14 cellular contexts compared by ENCODE assay signal in the genomic region with DNA sequence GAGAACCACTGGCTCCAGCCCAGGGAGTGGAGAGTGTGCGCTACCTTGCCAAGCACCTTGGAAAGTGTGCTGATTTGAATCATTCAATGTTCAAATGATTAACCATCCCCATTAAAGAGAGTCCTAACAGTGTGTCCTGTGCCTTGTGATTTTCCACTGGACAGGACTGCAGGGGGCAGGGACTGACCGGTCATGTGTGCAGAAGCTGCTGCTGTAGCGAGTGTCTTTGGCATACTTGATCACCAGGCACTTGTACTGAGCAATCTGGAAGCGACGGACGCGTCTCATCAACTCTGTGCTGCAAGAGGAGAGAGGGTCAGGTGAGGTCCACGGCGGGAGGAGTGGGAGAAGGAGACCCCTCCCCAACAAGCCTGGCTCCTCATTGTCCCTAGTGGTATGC. TPM values are rescaled to one million over a fixed set of nuclear protein-coding genes. Genes with fewer than 3 reads are reported as not detected.
DNase-seq lines count a peak whose midpoint lies in the region; ATAC-seq and TF ChIP-seq lines count a peak whose summit lies in the region.
"Had no signal": no experiment of that assay in that cellular context is flagged by ENCODE, and none has a peak within 500 bp of the region (broad histone marks: within the 10 kb centered on the region; RNA-seq: fewer than 3 reads in every experiment).

No MANE protein-coding gene starts in this region.

- CTCF ChIA-PET in activated CD4-positive, alpha-beta T cell treated with anti-CD3 and anti-CD28 coated beads, Interleukin-2, amount 10 ng/mL, durations not matched to agents 7 days and 5 days (lab: Charles Lee): interaction anchor here (0.6 to 1.2 kb wide), 2 partner anchors 57 to 1083 kb away, joined by 4 read pairs; no protein-coding TSS in a partner anchor
- CTCF ChIA-PET in activated B cell treated with CpG ODN at 0.5 μM for 24 hours (lab: Charles Lee): no interaction called here

- H3K27ac ChIP-seq in stomach smooth muscle (ENCODE audit: low read length): peak overlapping the region; percentile 58

- H3K4me3 Mint-ChIP-seq in activated CD4-positive, alpha-beta T cell treated with anti-CD3 and anti-CD28 coated beads, Interleukin-2, amount 10 ng/mL, durations not matched to agents 7 days and 5 days: peak overlapping the region; percentile 78
- no peak overlapping the region for H3K4me3 Mint-ChIP-seq in activated B cell treated with CpG ODN at 0.5 μM for 24 hours
- H3K4me3 Mint-ChIP-seq in immature natural killer cell: peak overlapping the region in 3 of 5 donors; percentile 21 to 44 (median 30)
- H3K4me3 Mint-ChIP-seq: dendritic cell treated with granulocyte-macrophage colony-stimulating factor and Interleukin-4, amounts not matched to agents 40 ng/mL and 50 ng/mL, for 4 days had no signal

- peaks cover 37% of the 10 kb centered on the region for H3K36me3 Mint-ChIP-seq in activated CD4-positive, alpha-beta T cell treated with anti-CD3 and anti-CD28 coated beads, Interleukin-2, amount 10 ng/mL, durations not matched to agents 7 days and 5 days (ENCODE audit: low read depth)
- H3K36me3 Mint-ChIP-seq in activated B cell treated with CpG ODN at 0.5 μM for 24 hours (ENCODE audit: low read depth) (no peaks in the 10 kb centered on the region), immature natural killer cell (no peaks in the 10 kb centered on the region)

- no peak for DNase-seq in activated CD4-positive, alpha-beta T cell treated with anti-CD3 and anti-CD28 coated beads, Interleukin-2, amount 10 ng/mL, durations not matched to agents 7 days and 5 days
- no peak for DNase-seq in activated CD4-positive, alpha-beta T cell treated with anti-CD3 and anti-CD28 coated beads, Interleukin-2, amount 50 U/mL, for 1 hour
- DNase-seq in activated B cell treated with CpG ODN at 0.5 μM for 24 hours: no peak
- no peak for DNase-seq in immature natural killer cell
- DNase-seq in SHP77 (lab: John Stamatoyannopoulos, UW): no peak
- DNase-seq in stimulated activated CD4-positive, alpha-beta T cell treated with anti-CD3 and anti-CD28 coated beads, Interleukin-2, amount 100 ng/mL, for 48 hours: no peak
- no peak for DNase-seq in amniotic stem cell (lab: John Stamatoyannopoulos, UW)
- DNase-seq: activated T-cell treated with anti-CD3 and anti-CD28 coated beads, Interleukin-2, amount 50 U/mL, for 48 hours; stimulated activated CD4-positive, alpha-beta T cell treated with anti-CD3 and anti-CD28 coated beads, Interleukin-12 subunit alpha, Interleukin-12 subunit beta, amount 100 ng/mL, for 4 hours had no signal

- no peaks in the 10 kb centered on the region for H3K36me3 ChIP-seq in stomach smooth muscle (ENCODE audit: control insufficient read depth in 2 of 2, insufficient read depth in 2 of 2, low read length in 2 of 2)

- no peaks in the 10 kb centered on the region for H3K9me3 Mint-ChIP-seq in activated CD4-positive, alpha-beta T cell treated with anti-CD3 and anti-CD28 coated beads, Interleukin-2, amount 10 ng/mL, durations not matched to agents 7 days and 5 days
- H3K9me3 Mint-ChIP-seq in activated B cell treated with CpG ODN at 0.5 μM for 24 hours (no peaks in the 10 kb centered on the region), immature natural killer cell (no peaks in the 10 kb centered on the region)
- H3K9me3 Mint-ChIP-seq: dendritic cell treated with granulocyte-macrophage colony-stimulating factor and Interleukin-4, amounts not matched to agents 40 ng/mL and 50 ng/mL, for 4 days had no signal

- no peaks in the 10 kb centered on the region for H3K27me3 ChIP-seq in stomach smooth muscle (ENCODE audit: control insufficient read depth in 1 of 2, insufficient read depth in 2 of 2, low read length in 2 of 2)

- no peaks in the 10 kb centered on the region for H3K27me3 Mint-ChIP-seq in activated CD4-positive, alpha-beta T cell treated with anti-CD3 and anti-CD28 coated beads, Interleukin-2, amount 10 ng/mL, durations not matched to agents 7 days and 5 days
- H3K27me3 Mint-ChIP-seq in activated B cell treated with CpG ODN at 0.5 μM for 24 hours (no peaks in the 10 kb centered on the region), immature natural killer cell (ENCODE audit: low read depth in 3 of 3) (peaks cover 0 to 6% (median 0%) of the 10 kb centered on the region in 3 donors)
- H3K27me3 Mint-ChIP-seq: dendritic cell treated with granulocyte-macrophage colony-stimulating factor and Interleukin-4, amounts not matched to agents 40 ng/mL and 50 ng/mL, for 4 days had no signal

- peaks cover 57% of the 10 kb centered on the region for H3K4me1 Mint-ChIP-seq in activated CD4-positive, alpha-beta T cell treated with anti-CD3 and anti-CD28 coated beads, Interleukin-2, amount 10 ng/mL, durations not matched to agents 7 days and 5 days
- peaks cover 31% of the 10 kb centered on the region for H3K4me1 Mint-ChIP-seq in activated B cell treated with CpG ODN at 0.5 μM for 24 hours
- H3K4me1 Mint-ChIP-seq in immature natural killer cell: peaks cover 21 to 22% of the 10 kb centered on the region in 2 donors

- H3K27ac Mint-ChIP-seq in activated CD4-positive, alpha-beta T cell treated with anti-CD3 and anti-CD28 coated beads, Interleukin-2, amount 10 ng/mL, durations not matched to agents 7 days and 5 days: peak overlapping the region; percentile 72
- H3K27ac Mint-ChIP-seq in activated B cell treated with CpG ODN at 0.5 μM for 24 hours: peak overlapping the region; percentile 46
- H3K27ac Mint-ChIP-seq in immature natural killer cell: peak overlapping the region in 1 of 6 donors; percentile 16

- peak overlapping the region in 1 of 2 donors; percentile 60 for H3K4me3 ChIP-seq in stomach smooth muscle (ENCODE audit: low read length in 2 of 2)

- TF ChIP-seq CTCF in activated B cell treated with CpG ODN at 0.5 μM for 24 hours (IDR thresholded peaks at IDR 0.05): no peak

- POLR2A ChIA-PET in activated CD4-positive, alpha-beta T cell treated with anti-CD3 and anti-CD28 coated beads, Interleukin-2, amount 10 ng/mL, durations not matched to agents 7 days and 5 days (lab: Charles Lee): interaction anchor here (0.6 kb wide), 1 partner anchor 74 kb away, joined by 3 read pairs; no protein-coding TSS in a partner anchor
- POLR2A ChIA-PET in activated B cell treated with CpG ODN at 0.5 μM for 24 hours (lab: Charles Lee): interaction anchor here (2.4 to 33.1 kb wide), 3 partner anchors 9 to 44 kb away, joined by 7 to 2404 read pairs (median 42); a partner anchor contains a TSS

- peaks cover 56% of the 10 kb centered on the region for H3K4me1 ChIP-seq in stomach smooth muscle (ENCODE audit: control insufficient read depth, insufficient read depth, low read length)

- no peak for ATAC-seq in activated B cell treated with CpG ODN at 0.5 μM for 24 hours (ENCODE audit: low read depth)

- H3K9me3 ChIP-seq in stomach smooth muscle (ENCODE audit: control insufficient read depth in 2 of 2, low read length in 2 of 2): no peaks in the 10 kb centered on the region

- intact Hi-C loops in activated B cell treated with CpG ODN at 0.5 μM for 24 hours (cut with micrococcal nuclease): no loop called here

- peak overlapping the region in 1 of 2 donors; percentile 29 for H3K9ac ChIP-seq in stomach smooth muscle (ENCODE audit: low read length in 2 of 2)

RNA-seq across cellular contexts. Expression of a gene that starts 2.0 kb away (rescaled TPM):
- 100 to 1,000 TPM; 121 to 136 TPM for total RNA-seq in activated CD4-positive, alpha-beta T cell treated with anti-CD3 and anti-CD28 coated beads, Interleukin-2, amount 10 ng/mL, durations not matched to agents 7 days and 5 days
- total RNA-seq in activated B cell treated with CpG ODN at 0.5 μM for 24 hours: 3.8 TPM in 2 replicates
- polyA plus RNA-seq in immature natural killer cell: 10 to 100 TPM; 11.3 to 19.7 (median 13.1) TPM

RNA-seq across cellular contexts. Expression of a gene that starts 2.3 kb away (rescaled TPM):
- 10 to 100 TPM; 16.8 to 17.0 TPM for total RNA-seq in activated CD4-positive, alpha-beta T cell treated with anti-CD3 and anti-CD28 coated beads, Interleukin-2, amount 10 ng/mL, durations not matched to agents 7 days and 5 days
- total RNA-seq in activated B cell treated with CpG ODN at 0.5 μM for 24 hours: 11.2 and 15.4 TPM in 2 replicates
- polyA plus RNA-seq in immature natural killer cell: 1 to 10 TPM; 1.0 to 3.2 (median 1.2) TPM

RNA-seq across cellular contexts. Expression of a gene that starts 16.5 kb away (rescaled TPM):
- 10 to 100 TPM; 49.7 to 57.6 TPM for total RNA-seq in activated CD4-positive, alpha-beta T cell treated with anti-CD3 and anti-CD28 coated beads, Interleukin-2, amount 10 ng/mL, durations not matched to agents 7 days and 5 days
- total RNA-seq in activated B cell treated with CpG ODN at 0.5 μM for 24 hours: 636 and 647 TPM in 2 replicates
- 100 to 1,000 TPM; 113 to 230 (median 132) TPM for polyA plus RNA-seq in immature natural killer cell

RNA-seq across cellular contexts. Expression of a gene that starts 29.2 kb away (rescaled TPM):
- total RNA-seq in activated CD4-positive, alpha-beta T cell treated with anti-CD3 and anti-CD28 coated beads, Interleukin-2, amount 10 ng/mL, durations not matched to agents 7 days and 5 days: 100 to 1,000 TPM; 113 to 117 TPM
- 0.81 and 1.0 TPM in 2 replicates for total RNA-seq in activated B cell treated with CpG ODN at 0.5 μM for 24 hours
- polyA plus RNA-seq in immature natural killer cell: 1 to 10 TPM; 3.6 to 5.5 (median 4.5) TPM

RNA-seq across cellular contexts. Expression of a gene that starts 38.7 kb away (rescaled TPM):
- total RNA-seq in activated CD4-positive, alpha-beta T cell treated with anti-CD3 and anti-CD28 coated beads, Interleukin-2, amount 10 ng/mL, durations not matched to agents 7 days and 5 days: not detected
- total RNA-seq in activated B cell treated with CpG ODN at 0.5 μM for 24 hours: 5.2 and 7.1 TPM in 2 replicates
- polyA plus RNA-seq in immature natural killer cell: not detected
- total RNA-seq: glomerular endothelial cell, H4 had no signal
- polyA plus RNA-seq: AG04450 had no signal

Comparison
In these comparisons a context has a peak if more than half of its experiments do, and no peak if none do; other contexts are left out.
1. RNA of a gene that starts 2.0 kb away (total RNA-seq): 121 to 136 TPM in activated CD4-positive, alpha-beta T cell treated with anti-CD3 and anti-CD28 coated beads, Interleukin-2, amount 10 ng/mL, durations not matched to agents 7 days and 5 days; 3.8 TPM in activated B cell treated with CpG ODN at 0.5 μM for 24 hours; every median in the first group is over 10 times any median in the second.
2. RNA of a gene that starts 16.5 kb away (total RNA-seq): 636 to 647 TPM in activated B cell treated with CpG ODN at 0.5 μM for 24 hours; 49.7 to 57.6 TPM in activated CD4-positive, alpha-beta T cell treated with anti-CD3 and anti-CD28 coated beads, Interleukin-2, amount 10 ng/mL, durations not matched to agents 7 days and 5 days; every median in the first group is over 10 times any median in the second.